7 cellular contexts compared by ENCODE assay signal in the genomic region with DNA sequence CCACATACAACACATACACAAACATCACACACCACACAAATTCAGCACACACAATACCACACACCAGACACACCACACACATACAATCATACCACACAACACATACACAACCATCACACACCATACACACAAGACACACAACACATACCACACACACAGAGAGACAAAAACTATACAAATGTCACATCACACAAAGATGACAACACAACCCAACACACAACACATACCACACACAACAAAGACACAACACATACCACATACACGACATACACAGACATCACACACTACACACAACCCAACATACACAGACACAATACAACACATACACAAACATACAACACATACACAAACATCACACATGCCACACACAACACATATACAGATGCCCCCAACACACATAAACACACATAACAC.
"Had no signal": no experiment of that assay in that cellular context is flagged by ENCODE, and none has a peak within 500 bp of the region (broad histone marks: within the 10 kb centered on the region; RNA-seq: fewer than 3 reads in every experiment).

No MANE protein-coding gene starts in this region.

- ATAC-seq: body of pancreas, foreskin keratinocyte had no signal

- H3K4me3 ChIP-seq: body of pancreas had no signal

- H3K36me3 ChIP-seq: lower lobe of right lung, stomach had no signal

- H3K27ac ChIP-seq: body of pancreas, foreskin keratinocyte had no signal

- H3K27me3 ChIP-seq: body of pancreas, foreskin keratinocyte, stomach had no signal

- H3K9me3 ChIP-seq: body of pancreas, lower lobe of right lung, stomach had no signal

- H3K4me1 ChIP-seq: foreskin keratinocyte had no signal

- DNase-seq: amniotic stem cell; cortex of kidney; effector CD8-positive, alpha-beta T cell; foreskin keratinocyte had no signal
